ENCODE assay signal across 1 cellular context in genomic region chr20:62952373-62953166, GRCh38.
TF ChIP-seq lines count a peak whose summit lies in the region.

A gene with protein sequence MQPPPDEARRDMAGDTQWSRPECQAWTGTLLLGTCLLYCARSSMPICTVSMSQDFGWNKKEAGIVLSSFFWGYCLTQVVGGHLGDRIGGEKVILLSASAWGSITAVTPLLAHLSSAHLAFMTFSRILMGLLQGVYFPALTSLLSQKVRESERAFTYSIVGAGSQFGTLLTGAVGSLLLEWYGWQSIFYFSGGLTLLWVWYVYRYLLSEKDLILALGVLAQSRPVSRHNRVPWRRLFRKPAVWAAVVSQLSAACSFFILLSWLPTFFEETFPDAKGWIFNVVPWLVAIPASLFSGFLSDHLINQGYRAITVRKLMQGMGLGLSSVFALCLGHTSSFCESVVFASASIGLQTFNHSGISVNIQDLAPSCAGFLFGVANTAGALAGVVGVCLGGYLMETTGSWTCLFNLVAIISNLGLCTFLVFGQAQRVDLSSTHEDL (plus strand): TSS chr20:62952709. CDS start chr20:62952831, 122 bp downstream.

TF ChIP-seq in HepG2, 621 proteins besides CTCF, POLR2A, EP300 and RAD21 (continued from another document and continues in another):
- TF ChIP-seq, protein P1, sequence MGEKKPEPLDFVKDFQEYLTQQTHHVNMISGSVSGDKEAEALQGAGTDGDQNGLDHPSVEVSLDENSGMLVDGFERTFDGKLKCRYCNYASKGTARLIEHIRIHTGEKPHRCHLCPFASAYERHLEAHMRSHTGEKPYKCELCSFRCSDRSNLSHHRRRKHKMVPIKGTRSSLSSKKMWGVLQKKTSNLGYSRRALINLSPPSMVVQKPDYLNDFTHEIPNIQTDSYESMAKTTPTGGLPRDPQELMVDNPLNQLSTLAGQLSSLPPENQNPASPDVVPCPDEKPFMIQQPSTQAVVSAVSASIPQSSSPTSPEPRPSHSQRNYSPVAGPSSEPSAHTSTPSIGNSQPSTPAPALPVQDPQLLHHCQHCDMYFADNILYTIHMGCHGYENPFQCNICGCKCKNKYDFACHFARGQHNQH (CRISPR knock-in tag; IDR thresholded peaks at IDR 0.05), result peak; percentile 85
- TF ChIP-seq PHF21A (CRISPR knock-in tag; IDR thresholded peaks at IDR 0.05), result peak; percentile 93
- peak; percentile 95; the same call in 1 of the 2 replicates for TF ChIP-seq SNAPC2 (CRISPR knock-in tag; IDR thresholded peaks at IDR 0.05)
- TF ChIP-seq ZNF503 (CRISPR knock-in tag; IDR thresholded peaks at IDR 0.05), result peak; percentile 67; the same call in 1 of the 2 replicates
- peak; percentile 83 for TF ChIP-seq TGIF2 (CRISPR knock-in tag; IDR thresholded peaks at IDR 0.05)
- TF ChIP-seq PREB (CRISPR knock-in tag; IDR thresholded peaks at IDR 0.05), result no peak; the same call in 1 of the 2 replicates
- peak; percentile 82 for TF ChIP-seq THAP11 (CRISPR knock-in tag; IDR thresholded peaks at IDR 0.05)
- no peak for TF ChIP-seq ZFP37 (CRISPR knock-in tag; IDR thresholded peaks at IDR 0.05; ENCODE audit: borderline replicate concordance)
- TF ChIP-seq ZNF773 (CRISPR knock-in tag; IDR thresholded peaks at IDR 0.05; ENCODE audit: borderline replicate concordance), result peak; percentile 86; the same call in 1 of the 2 replicates
- TF ChIP-seq NFIB (CRISPR knock-in tag; IDR thresholded peaks at IDR 0.05; ENCODE audit: borderline replicate concordance), result no peak
- TF ChIP-seq MYC (CRISPR knock-in tag; IDR thresholded peaks at IDR 0.05; ENCODE audit: borderline replicate concordance), result peak; percentile 99
- TF ChIP-seq ZNF577 (CRISPR knock-in tag; IDR thresholded peaks at IDR 0.05; ENCODE audit: borderline replicate concordance, low read depth), result 0 out of 2 replicates have a peak, but pooled peaks have one; percentile 79
- no peak for TF ChIP-seq ZNF780A (CRISPR knock-in tag; IDR thresholded peaks at IDR 0.05)
- peak; percentile 14; the same call in 1 of the 2 replicates for TF ChIP-seq TP53 (CRISPR knock-in tag; conservative IDR thresholded peaks at IDR 0.05)
- no peak for TF ChIP-seq ZNF17 (CRISPR knock-in tag; IDR thresholded peaks at IDR 0.05)
- TF ChIP-seq CREB1 (IDR thresholded peaks at IDR 0.05), result peak; percentile 87
- TF ChIP-seq CREB1 (CRISPR knock-in tag; IDR thresholded peaks at IDR 0.05), result no peak; the same call in 1 of the 2 replicates
- no peak for TF ChIP-seq ZNF10 (CRISPR knock-in tag; IDR thresholded peaks at IDR 0.05; ENCODE audit: borderline replicate concordance, low read depth)
- TF ChIP-seq DNMT1 (CRISPR knock-in tag; IDR thresholded peaks at IDR 0.05), result peak; percentile 90; the same call in 1 of the 2 replicates
- peak; percentile 77; the same call in 1 of the 2 replicates for TF ChIP-seq SALL2 (CRISPR knock-in tag; IDR thresholded peaks at IDR 0.05)
- no peak for TF ChIP-seq SRF (IDR thresholded peaks at IDR 0.05; ENCODE audit: low read depth, low read length)
- TF ChIP-seq ZKSCAN5 (CRISPR knock-in tag; IDR thresholded peaks at IDR 0.05), result no peak
- peak; percentile 98; the same call in 1 of the 2 replicates for TF ChIP-seq KDM4B (CRISPR knock-in tag; IDR thresholded peaks at IDR 0.05)
- peak; percentile 56 for TF ChIP-seq HNRNPLL (IDR thresholded peaks at IDR 0.05; ENCODE audit: low read depth, low read length, poor library complexity, severe bottlenecking)
- TF ChIP-seq ZSCAN12 (CRISPR knock-in tag; IDR thresholded peaks at IDR 0.05), result no peak
- TF ChIP-seq SP2 (CRISPR knock-in tag; IDR thresholded peaks at IDR 0.05), result peak; percentile 69
- peak; percentile 97 for TF ChIP-seq ZNF598 (CRISPR knock-in tag; IDR thresholded peaks at IDR 0.05; ENCODE audit: borderline replicate concordance)
- TF ChIP-seq ARNTL (CRISPR knock-in tag; IDR thresholded peaks at IDR 0.05), result peak; percentile 97
- TF ChIP-seq TEAD3 (CRISPR knock-in tag; optimal IDR thresholded peaks at IDR 0.05; ENCODE audit: borderline replicate concordance), result peak; percentile 91
- TF ChIP-seq ZNF740 (CRISPR knock-in tag; IDR thresholded peaks at IDR 0.05), result peak; percentile 83
- peak; percentile 88; the same call in 1 of the 2 replicates for TF ChIP-seq ZNF891 (CRISPR knock-in tag; IDR thresholded peaks at IDR 0.05)
- TF ChIP-seq, protein P2, sequence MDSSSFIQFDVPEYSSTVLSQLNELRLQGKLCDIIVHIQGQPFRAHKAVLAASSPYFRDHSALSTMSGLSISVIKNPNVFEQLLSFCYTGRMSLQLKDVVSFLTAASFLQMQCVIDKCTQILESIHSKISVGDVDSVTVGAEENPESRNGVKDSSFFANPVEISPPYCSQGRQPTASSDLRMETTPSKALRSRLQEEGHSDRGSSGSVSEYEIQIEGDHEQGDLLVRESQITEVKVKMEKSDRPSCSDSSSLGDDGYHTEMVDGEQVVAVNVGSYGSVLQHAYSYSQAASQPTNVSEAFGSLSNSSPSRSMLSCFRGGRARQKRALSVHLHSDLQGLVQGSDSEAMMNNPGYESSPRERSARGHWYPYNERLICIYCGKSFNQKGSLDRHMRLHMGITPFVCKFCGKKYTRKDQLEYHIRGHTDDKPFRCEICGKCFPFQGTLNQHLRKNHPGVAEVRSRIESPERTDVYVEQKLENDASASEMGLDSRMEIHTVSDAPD (CRISPR knock-in tag; IDR thresholded peaks at IDR 0.05), result peak; percentile 74; the same call in 1 of the 2 replicates
- 0 out of 2 replicates have a peak, but pooled peaks have one; percentile 38 for TF ChIP-seq CEBPG (CRISPR knock-in tag; IDR thresholded peaks at IDR 0.05)
- peak; percentile 30; the same call in 1 of the 2 replicates for TF ChIP-seq NFE2L1 (CRISPR knock-in tag; IDR thresholded peaks at IDR 0.05; ENCODE audit: borderline replicate concordance)
- TF ChIP-seq DPF2 (CRISPR knock-in tag; IDR thresholded peaks at IDR 0.05; ENCODE audit: borderline replicate concordance, low read depth), result peak; percentile 56; the same call in 1 of the 2 replicates
- no peak for TF ChIP-seq ZNF225 (CRISPR knock-in tag; IDR thresholded peaks at IDR 0.05)
- TF ChIP-seq POLR2AphosphoS5 (IDR thresholded peaks at IDR 0.05; ENCODE audit: low read depth, low read length), result peak; percentile 96
- peak; percentile 34 for TF ChIP-seq AGO2 (optimal IDR thresholded peaks at IDR 0.05; ENCODE audit: low read depth, low read length)
- peak; percentile 94 for TF ChIP-seq ZNF614 (CRISPR knock-in tag; IDR thresholded peaks at IDR 0.05; ENCODE audit: borderline replicate concordance)
- TF ChIP-seq AKAP8 (CRISPR knock-in tag; IDR thresholded peaks at IDR 0.05), result peak; percentile 85
- TF ChIP-seq, protein P3, sequence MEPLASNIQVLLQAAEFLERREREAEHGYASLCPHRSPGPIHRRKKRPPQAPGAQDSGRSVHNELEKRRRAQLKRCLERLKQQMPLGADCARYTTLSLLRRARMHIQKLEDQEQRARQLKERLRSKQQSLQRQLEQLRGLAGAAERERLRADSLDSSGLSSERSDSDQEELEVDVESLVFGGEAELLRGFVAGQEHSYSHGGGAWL (CRISPR knock-in tag; IDR thresholded peaks at IDR 0.05), result peak; percentile 98
- TF ChIP-seq KLF15 (CRISPR knock-in tag; IDR thresholded peaks at IDR 0.05; ENCODE audit: borderline replicate concordance), result 0 out of 2 replicates have a peak, but pooled peaks have one; percentile 83
- TF ChIP-seq RELA (CRISPR knock-in tag; IDR thresholded peaks at IDR 0.05), result peak; percentile 97; the same call in 1 of the 2 replicates
- TF ChIP-seq, protein P4, sequence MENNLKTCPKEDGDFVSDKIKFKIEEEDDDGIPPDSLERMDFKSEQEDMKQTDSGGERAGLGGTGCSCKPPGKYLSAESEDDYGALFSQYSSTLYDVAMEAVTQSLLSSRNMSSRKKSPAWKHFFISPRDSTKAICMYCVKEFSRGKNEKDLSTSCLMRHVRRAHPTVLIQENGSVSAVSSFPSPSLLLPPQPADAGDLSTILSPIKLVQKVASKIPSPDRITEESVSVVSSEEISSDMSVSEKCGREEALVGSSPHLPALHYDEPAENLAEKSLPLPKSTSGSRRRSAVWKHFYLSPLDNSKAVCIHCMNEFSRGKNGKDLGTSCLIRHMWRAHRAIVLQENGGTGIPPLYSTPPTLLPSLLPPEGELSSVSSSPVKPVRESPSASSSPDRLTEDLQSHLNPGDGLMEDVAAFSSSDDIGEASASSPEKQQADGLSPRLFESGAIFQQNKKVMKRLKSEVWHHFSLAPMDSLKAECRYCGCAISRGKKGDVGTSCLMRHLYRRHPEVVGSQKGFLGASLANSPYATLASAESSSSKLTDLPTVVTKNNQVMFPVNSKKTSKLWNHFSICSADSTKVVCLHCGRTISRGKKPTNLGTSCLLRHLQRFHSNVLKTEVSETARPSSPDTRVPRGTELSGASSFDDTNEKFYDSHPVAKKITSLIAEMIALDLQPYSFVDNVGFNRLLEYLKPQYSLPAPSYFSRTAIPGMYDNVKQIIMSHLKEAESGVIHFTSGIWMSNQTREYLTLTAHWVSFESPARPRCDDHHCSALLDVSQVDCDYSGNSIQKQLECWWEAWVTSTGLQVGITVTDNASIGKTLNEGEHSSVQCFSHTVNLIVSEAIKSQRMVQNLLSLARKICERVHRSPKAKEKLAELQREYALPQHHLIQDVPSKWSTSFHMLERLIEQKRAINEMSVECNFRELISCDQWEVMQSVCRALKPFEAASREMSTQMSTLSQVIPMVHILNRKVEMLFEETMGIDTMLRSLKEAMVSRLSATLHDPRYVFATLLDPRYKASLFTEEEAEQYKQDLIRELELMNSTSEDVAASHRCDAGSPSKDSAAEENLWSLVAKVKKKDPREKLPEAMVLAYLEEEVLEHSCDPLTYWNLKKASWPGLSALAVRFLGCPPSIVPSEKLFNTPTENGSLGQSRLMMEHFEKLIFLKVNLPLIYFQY (CRISPR knock-in tag; IDR thresholded peaks at IDR 0.05; ENCODE audit: borderline replicate concordance), result peak; percentile 90
- TF ChIP-seq HOXD1 (CRISPR knock-in tag; IDR thresholded peaks at IDR 0.05), result no peak; the same call in 1 of the 2 replicates
- TF ChIP-seq ELF1 (CRISPR knock-in tag; IDR thresholded peaks at IDR 0.05), result peak; percentile 77
- TF ChIP-seq SP1 (IDR thresholded peaks at IDR 0.05), result no peak
- peak; percentile 95 for TF ChIP-seq SP1 (CRISPR knock-in tag; IDR thresholded peaks at IDR 0.05)
- TF ChIP-seq PCBP1 (IDR thresholded peaks at IDR 0.05; ENCODE audit: borderline replicate concordance, low read depth, low read length), result peak; percentile 87
- TF ChIP-seq NFE2 (CRISPR knock-in tag; IDR thresholded peaks at IDR 0.05), result 0 out of 2 replicates have a peak, but pooled peaks have one; percentile 26
- 0 out of 2 replicates have a peak, but pooled peaks have one; percentile 47 for TF ChIP-seq ZNF234 (CRISPR knock-in tag; conservative IDR thresholded peaks at IDR 0.05)
- TF ChIP-seq, protein P5, sequence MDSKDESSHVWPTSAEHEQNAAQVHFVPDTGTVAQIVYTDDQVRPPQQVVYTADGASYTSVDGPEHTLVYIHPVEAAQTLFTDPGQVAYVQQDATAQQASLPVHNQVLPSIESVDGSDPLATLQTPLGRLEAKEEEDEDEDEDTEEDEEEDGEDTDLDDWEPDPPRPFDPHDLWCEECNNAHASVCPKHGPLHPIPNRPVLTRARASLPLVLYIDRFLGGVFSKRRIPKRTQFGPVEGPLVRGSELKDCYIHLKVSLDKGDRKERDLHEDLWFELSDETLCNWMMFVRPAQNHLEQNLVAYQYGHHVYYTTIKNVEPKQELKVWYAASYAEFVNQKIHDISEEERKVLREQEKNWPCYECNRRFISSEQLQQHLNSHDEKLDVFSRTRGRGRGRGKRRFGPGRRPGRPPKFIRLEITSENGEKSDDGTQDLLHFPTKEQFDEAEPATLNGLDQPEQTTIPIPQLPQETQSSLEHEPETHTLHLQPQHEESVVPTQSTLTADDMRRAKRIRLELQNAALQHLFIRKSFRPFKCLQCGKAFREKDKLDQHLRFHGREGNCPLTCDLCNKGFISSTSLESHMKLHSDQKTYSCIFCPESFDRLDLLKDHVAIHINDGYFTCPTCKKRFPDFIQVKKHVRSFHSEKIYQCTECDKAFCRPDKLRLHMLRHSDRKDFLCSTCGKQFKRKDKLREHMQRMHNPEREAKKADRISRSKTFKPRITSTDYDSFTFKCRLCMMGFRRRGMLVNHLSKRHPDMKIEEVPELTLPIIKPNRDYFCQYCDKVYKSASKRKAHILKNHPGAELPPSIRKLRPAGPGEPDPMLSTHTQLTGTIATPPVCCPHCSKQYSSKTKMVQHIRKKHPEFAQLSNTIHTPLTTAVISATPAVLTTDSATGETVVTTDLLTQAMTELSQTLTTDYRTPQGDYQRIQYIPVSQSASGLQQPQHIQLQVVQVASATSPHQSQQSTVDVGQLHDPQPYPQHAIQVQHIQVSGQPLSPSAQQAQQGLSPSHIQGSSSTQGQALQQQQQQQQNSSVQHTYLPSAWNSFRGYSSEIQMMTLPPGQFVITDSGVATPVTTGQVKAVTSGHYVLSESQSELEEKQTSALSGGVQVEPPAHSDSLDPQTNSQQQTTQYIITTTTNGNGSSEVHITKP (CRISPR knock-in tag; IDR thresholded peaks at IDR 0.05; ENCODE audit: low read depth), result peak; percentile 81; the same call in 1 of the 2 replicates
- no peak for TF ChIP-seq ZNF629 (CRISPR knock-in tag; conservative IDR thresholded peaks at IDR 0.05)
- no peak for TF ChIP-seq KDM6A (CRISPR knock-in tag; IDR thresholded peaks at IDR 0.05; ENCODE audit: low read depth)
- TF ChIP-seq TBP (CRISPR knock-in tag; IDR thresholded peaks at IDR 0.05), result 0 out of 2 replicates have a peak, but pooled peaks have one; percentile 31
- no peak for TF ChIP-seq PAF1 (CRISPR knock-in tag; IDR thresholded peaks at IDR 0.05)
- peak; percentile 5; the same call in 1 of the 2 replicates for TF ChIP-seq ZNF34 (CRISPR knock-in tag; IDR thresholded peaks at IDR 0.05; ENCODE audit: borderline replicate concordance)
- peak; percentile 75 for TF ChIP-seq CREM (IDR thresholded peaks at IDR 0.05)
- TF ChIP-seq CREM (CRISPR knock-in tag; IDR thresholded peaks at IDR 0.05), result peak; percentile 64
